8 cellular contexts compared by ENCODE assay signal in genomic region chr10:110413903-110414562, GRCh38.
A peak's percentile ranks its signal among the peaks of the same experiment; 100 is the strongest.
DNase-seq lines count a peak whose midpoint lies in the region; ATAC-seq and TF ChIP-seq lines count a peak whose summit lies in the region.

No MANE protein-coding gene starts in this region.

- H3K27me3 ChIP-seq in thyroid gland (no peaks in the 10 kb centered on the region), HAP-1 (ENCODE audit: low read depth) (no peaks in the 10 kb centered on the region)

- H3K9me3 Mint-ChIP-seq in activated CD8-positive, alpha-beta memory T cell treated with anti-CD3 and anti-CD28 coated beads, Interleukin-2, amount 10 ng/mL, durations not matched to agents 7 days and 5 days (ENCODE audit: low read depth), result no peaks in the 10 kb centered on the region
- no peaks in the 10 kb centered on the region for H3K9me3 Mint-ChIP-seq in activated CD8-positive, alpha-beta T cell treated with anti-CD3 and anti-CD28 coated beads, Interleukin-2, amount 10 ng/mL, durations not matched to agents 7 days and 5 days (ENCODE audit: insufficient read depth)
- no peaks in the 10 kb centered on the region for H3K9me3 Mint-ChIP-seq in stimulated activated effector memory CD8-positive, alpha-beta T cell treated with anti-CD3 and anti-CD28 coated beads, Interleukin-12 subunit alpha, Interleukin-12 subunit beta, amount 100 ng/mL, for 72 hours

- POLR2A ChIA-PET in activated CD8-positive, alpha-beta T cell treated with anti-CD3 and anti-CD28 coated beads, Interleukin-2, amount 10 ng/mL, durations not matched to agents 7 days and 5 days (lab: Charles Lee), result interaction anchor here (0.8 to 2.5 kb wide), 8 partner anchors 12 to 89 kb away, joined by 3 to 9 read pairs (median 4); no protein-coding TSS in a partner anchor

- H3K4me1 ChIP-seq in thyroid gland (peaks cover 3 to 24% of the 10 kb centered on the region in 2 donors), HAP-1 (no peaks in the 10 kb centered on the region)

- in situ Hi-C loops in HAP-1 (cut with MboI; ENCODE audit: low sequenced_read_pairs), result no loop called here

- no peaks in the 10 kb centered on the region for H3K9me3 ChIP-seq in thyroid gland
- H3K9me3 ChIP-seq in HAP-1, result no peaks in the 10 kb centered on the region

- no peak for TF ChIP-seq POLR2A in thyroid gland (IDR thresholded peaks at IDR 0.05)

- no peak for TF ChIP-seq CTCF in thyroid gland (IDR thresholded peaks at IDR 0.05)

- H3K27ac Mint-ChIP-seq in activated CD8-positive, alpha-beta memory T cell treated with anti-CD3 and anti-CD28 coated beads, Interleukin-2, amount 10 ng/mL, durations not matched to agents 7 days and 5 days, result peak overlapping the region; percentile 85
- peak overlapping the region; percentile 82 for H3K27ac Mint-ChIP-seq in activated CD8-positive, alpha-beta T cell treated with anti-CD3 and anti-CD28 coated beads, Interleukin-2, amount 10 ng/mL, durations not matched to agents 7 days and 5 days
- H3K27ac Mint-ChIP-seq in stimulated activated effector memory CD8-positive, alpha-beta T cell treated with anti-CD3 and anti-CD28 coated beads, Interleukin-12 subunit alpha, Interleukin-12 subunit beta, amount 100 ng/mL, for 72 hours, result peak overlapping the region; percentile 76

- no peak overlapping the region for H3K4me3 ChIP-seq in thyroid gland (replicated peaks in 1 of 3)
- H3K4me3 ChIP-seq in HAP-1, result no peak overlapping the region

- no peaks in the 10 kb centered on the region for H3K27me3 Mint-ChIP-seq in activated CD8-positive, alpha-beta memory T cell treated with anti-CD3 and anti-CD28 coated beads, Interleukin-2, amount 10 ng/mL, durations not matched to agents 7 days and 5 days
- H3K27me3 Mint-ChIP-seq in activated CD8-positive, alpha-beta T cell treated with anti-CD3 and anti-CD28 coated beads, Interleukin-2, amount 10 ng/mL, durations not matched to agents 7 days and 5 days (ENCODE audit: low read depth), result peaks cover 2% of the 10 kb centered on the region

- H3K36me3 Mint-ChIP-seq in activated CD8-positive, alpha-beta memory T cell treated with anti-CD3 and anti-CD28 coated beads, Interleukin-2, amount 10 ng/mL, durations not matched to agents 7 days and 5 days, result peaks cover 5% of the 10 kb centered on the region
- no peaks in the 10 kb centered on the region for H3K36me3 Mint-ChIP-seq in activated CD8-positive, alpha-beta T cell treated with anti-CD3 and anti-CD28 coated beads, Interleukin-2, amount 10 ng/mL, durations not matched to agents 7 days and 5 days (ENCODE audit: low read depth)
- H3K36me3 Mint-ChIP-seq in stimulated activated effector memory CD8-positive, alpha-beta T cell treated with anti-CD3 and anti-CD28 coated beads, Interleukin-12 subunit alpha, Interleukin-12 subunit beta, amount 100 ng/mL, for 72 hours, result peaks cover 19% of the 10 kb centered on the region

- CTCF ChIA-PET in activated CD8-positive, alpha-beta memory T cell treated with anti-CD3 and anti-CD28 coated beads, Interleukin-2, amount 10 ng/mL, durations not matched to agents 7 days and 5 days (lab: Charles Lee), result interaction anchor here (1.0 to 6.2 kb wide), 10 partner anchors 11 to 135 kb away, joined by 3 to 55 read pairs (median 5); partner anchors contain the start of gene DUSP5
- CTCF ChIA-PET in activated CD8-positive, alpha-beta T cell treated with anti-CD3 and anti-CD28 coated beads, Interleukin-2, amount 10 ng/mL, durations not matched to agents 7 days and 5 days (lab: Charles Lee), result interaction anchor here (0.7 to 4.3 kb wide), 5 partner anchors 12 to 133 kb away, joined by 3 to 23 read pairs (median 6); no protein-coding TSS in a partner anchor

- 82 to 93% methylated on average over 11 of the region's 11 CpGs for WGBS in thyroid gland, 2 donors

- H3K36me3 ChIP-seq in thyroid gland (no peaks in the 10 kb centered on the region), HAP-1 (replicated peaks) (no peaks in the 10 kb centered on the region)

- no peak overlapping the region for H3K27ac ChIP-seq in thyroid gland

- ATAC-seq in activated CD8-positive, alpha-beta memory T cell treated with anti-CD3 and anti-CD28 coated beads, Interleukin-2, amount 10 ng/mL, durations not matched to agents 7 days and 5 days, result peak; percentile 28
- peak; percentile 5 for ATAC-seq in HG03097 (IDR thresholded peaks at IDR 0.05; ENCODE audit: low FRiP score, unreplicated experiment)
- ATAC-seq in activated CD8-positive, alpha-beta T cell treated with anti-CD3 and anti-CD28 coated beads, Interleukin-2, amount 10 ng/mL, durations not matched to agents 7 days and 5 days, result peak; percentile 31
- peak; percentile 33 for ATAC-seq in stimulated activated effector memory CD8-positive, alpha-beta T cell treated with anti-CD3 and anti-CD28 coated beads, Interleukin-12 subunit alpha, Interleukin-12 subunit beta, amount 100 ng/mL, for 72 hours

- H3K4me3 Mint-ChIP-seq in activated CD8-positive, alpha-beta memory T cell treated with anti-CD3 and anti-CD28 coated beads, Interleukin-2, amount 10 ng/mL, durations not matched to agents 7 days and 5 days, result peak overlapping the region; percentile 7
- peak overlapping the region; percentile 31 for H3K4me3 Mint-ChIP-seq in activated CD8-positive, alpha-beta T cell treated with anti-CD3 and anti-CD28 coated beads, Interleukin-2, amount 10 ng/mL, durations not matched to agents 7 days and 5 days
- peak overlapping the region; percentile 62 for H3K4me3 Mint-ChIP-seq in stimulated activated effector memory CD8-positive, alpha-beta T cell treated with anti-CD3 and anti-CD28 coated beads, Interleukin-12 subunit alpha, Interleukin-12 subunit beta, amount 100 ng/mL, for 72 hours

- H3K4me1 Mint-ChIP-seq in activated CD8-positive, alpha-beta memory T cell treated with anti-CD3 and anti-CD28 coated beads, Interleukin-2, amount 10 ng/mL, durations not matched to agents 7 days and 5 days, result peaks cover 70% of the 10 kb centered on the region
- peaks cover 44% of the 10 kb centered on the region for H3K4me1 Mint-ChIP-seq in activated CD8-positive, alpha-beta T cell treated with anti-CD3 and anti-CD28 coated beads, Interleukin-2, amount 10 ng/mL, durations not matched to agents 7 days and 5 days (ENCODE audit: low read depth)
- peaks cover 89% of the 10 kb centered on the region for H3K4me1 Mint-ChIP-seq in stimulated activated effector memory CD8-positive, alpha-beta T cell treated with anti-CD3 and anti-CD28 coated beads, Interleukin-12 subunit alpha, Interleukin-12 subunit beta, amount 100 ng/mL, for 72 hours

- intact Hi-C loops in thyroid gland (cut with DNase I), result no loop called here

- no peak for DNase-seq in activated CD8-positive, alpha-beta memory T cell treated with anti-CD3 and anti-CD28 coated beads, Interleukin-2, amount 10 ng/mL, durations not matched to agents 7 days and 5 days
- DNase-seq in activated CD8-positive, alpha-beta memory T cell treated with anti-CD3 and anti-CD28 coated beads, Interleukin-2, amount 50 U/mL, for 4 hours, result no peak
- no peak for DNase-seq in activated CD8-positive, alpha-beta T cell treated with anti-CD3 and anti-CD28 coated beads, Interleukin-2, amount 10 ng/mL, durations not matched to agents 7 days and 5 days
- DNase-seq in stimulated activated effector memory CD8-positive, alpha-beta T cell treated with anti-CD3 and anti-CD28 coated beads, Interleukin-12 subunit alpha, Interleukin-12 subunit beta, amount 100 ng/mL, for 72 hours (ENCODE audit: low spot score in 2 of 2), result peak in 1 of 2 donors; percentile 68
- DNase-seq in thyroid gland (no peak), NCI-H2107 (lab: John Stamatoyannopoulos, UW) (no peak), HAP-1 (ENCODE audit: low spot score in 2 of 2) (no peak)

Comparison
In these comparisons a context has a peak if more than half of its experiments do, and no peak if none do; other contexts are left out.
1. H3K4me3 Mint-ChIP-seq: peak in every context shown above with its lines; median percentile 62 in stimulated activated effector memory CD8-positive, alpha-beta T cell treated with anti-CD3 and anti-CD28 coated beads, Interleukin-12 subunit alpha, Interleukin-12 subunit beta, amount 100 ng/mL, for 72 hours; 31 in activated CD8-positive, alpha-beta T cell treated with anti-CD3 and anti-CD28 coated beads, Interleukin-2, amount 10 ng/mL, durations not matched to agents 7 days and 5 days; 7 in activated CD8-positive, alpha-beta memory T cell treated with anti-CD3 and anti-CD28 coated beads, Interleukin-2, amount 10 ng/mL, durations not matched to agents 7 days and 5 days.